ENCODE assay signal across 16 cellular contexts in the genomic region with DNA sequence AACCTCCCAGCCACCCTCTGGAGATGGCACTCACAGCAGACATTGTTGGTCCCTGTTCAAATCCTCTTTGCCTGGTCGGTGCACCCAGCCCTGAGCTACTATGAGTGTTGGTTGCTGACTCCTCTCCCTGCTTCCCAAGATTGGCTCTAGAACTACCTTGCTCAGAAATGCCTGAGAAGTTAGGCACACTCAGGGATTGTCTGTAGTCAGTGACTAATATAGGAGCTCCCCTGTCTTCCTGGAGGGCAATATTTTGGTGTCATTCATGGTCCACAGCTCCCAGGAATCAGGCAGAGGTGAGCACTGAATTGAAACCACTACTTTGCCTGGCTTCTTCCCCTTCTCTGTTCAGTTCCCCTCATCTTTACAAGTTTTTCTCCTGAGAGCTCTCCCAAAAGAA.
DNase-seq lines count a peak whose midpoint lies in the region; ATAC-seq, FAIRE-seq and TF ChIP-seq lines count a peak whose summit lies in the region.
"Had no signal": no experiment of that assay in that cellular context is flagged by ENCODE, and none has a peak within 500 bp of the region (broad histone marks: within the 10 kb centered on the region; RNA-seq: fewer than 3 reads in every experiment).

No MANE protein-coding gene starts in this region.

- H3K27ac ChIP-seq in foreskin keratinocyte, result no peak overlapping the region
- no peak overlapping the region for H3K27ac ChIP-seq in heart left ventricle
- no peak overlapping the region for H3K27ac ChIP-seq in SK-N-SH (ENCODE audit: low read depth in 2 of 2, low read length in 1 of 2)
- H3K27ac ChIP-seq: BLaER1 had no signal

- POLR2A ChIA-PET in SK-N-SH (lab: Yijun Ruan, JAX), result no interaction called here

- no peak for TF ChIP-seq EP300 in SK-N-SH (IDR thresholded peaks at IDR 0.05; ENCODE audit: borderline replicate concordance in 1 of 2, low read depth in 1 of 2, low read length in 1 of 2)

- H3K79me2 ChIP-seq in SK-N-SH (ENCODE audit: insufficient read depth), result no peaks in the 10 kb centered on the region

- CTCF ChIA-PET in SK-N-SH (lab: Yijun Ruan, JAX), result interaction anchor here (0.6 kb wide), 1 partner anchor 128 kb away, joined by 3 read pairs; no protein-coding TSS in a partner anchor

- H3K4me2 ChIP-seq in SK-N-SH, result no peak overlapping the region
- H3K4me2 ChIP-seq: BLaER1 had no signal

- TF ChIP-seq CTCF in foreskin keratinocyte (conservative IDR thresholded peaks at IDR 0.05) (no peak), heart left ventricle (IDR thresholded peaks at IDR 0.05) (no peak), SK-N-SH (IDR thresholded peaks at IDR 0.05) (no peak)

- intact Hi-C loops in heart left ventricle (cut with DNase I), result no loop called here

- peak; percentile 41 for ATAC-seq in foreskin keratinocyte
- no peak for ATAC-seq in HG02852 (IDR thresholded peaks at IDR 0.05; ENCODE audit: unreplicated experiment)
- no peak for ATAC-seq in heart left ventricle
- ATAC-seq: GM12878 had no signal

- TF ChIP-seq POLR2A in heart left ventricle (IDR thresholded peaks at IDR 0.05), result no peak

- in situ Hi-C loops in Caki2 (cut with HindIII; ENCODE audit: low pct_unique_long_range_greater_than_20kb, low sequenced_read_pairs), result no loop called here

- H3K9ac ChIP-seq in SK-N-SH, result no peak overlapping the region
- H3K9ac ChIP-seq: BLaER1 had no signal

- no peaks in the 10 kb centered on the region for H3F3A ChIP-seq in SK-N-SH (replicated peaks; ENCODE audit: insufficient read depth)

- TF ChIP-seq RAD21 in SK-N-SH (IDR thresholded peaks at IDR 0.05; ENCODE audit: low read length), result no peak

- H3K9me3 ChIP-seq in heart left ventricle (no peaks in the 10 kb centered on the region), SK-N-SH (no peaks in the 10 kb centered on the region)
- H3K9me3 ChIP-seq: BLaER1, Caco-2 had no signal

- H3K4me3 ChIP-seq in heart left ventricle, result no peak overlapping the region
- H3K4me3 ChIP-seq in SK-N-SH (ENCODE audit: low read depth in 2 of 2, low read length in 1 of 2), result no peak overlapping the region
- H3K4me3 ChIP-seq: BLaER1, GM12878 had no signal

- peak; percentile 83 for FAIRE-seq in RCC 7860 (lab: Jason Lieb, UNC)
- FAIRE-seq: GM12878, GM18507 had no signal

- no peaks in the 10 kb centered on the region for H3K9me2 ChIP-seq in SK-N-SH

- H3K4me1 ChIP-seq in foreskin keratinocyte, result no peaks in the 10 kb centered on the region
- peaks cover 0 to 14% (median 0%) of the 10 kb centered on the region in 12 donors for H3K4me1 ChIP-seq in heart left ventricle
- H3K4me1 ChIP-seq in SK-N-SH (ENCODE audit: control insufficient read depth in 1 of 2, insufficient read depth in 2 of 2, low read depth in 1 of 2, low read length in 1 of 2), result peaks cover 0 to 14% of the 10 kb centered on the region in 2 experiments; a peak in 1 of 4 replicates
- H3K4me1 ChIP-seq: BLaER1, Caco-2 had no signal

- H3K27me3 ChIP-seq in foreskin keratinocyte (peaks cover 26% of the 10 kb centered on the region), heart left ventricle (peaks cover 0 to 13% (median 3%) of the 10 kb centered on the region in 9 donors), SK-N-SH (ENCODE audit: insufficient read depth) (no peaks in the 10 kb centered on the region)
- H3K27me3 ChIP-seq: BLaER1 had no signal

- peak; percentile 9 for DNase-seq in Caki2 (ENCODE audit: low read depth)
- DNase-seq in RCC 7860 (ENCODE audit: low spot score), result peak; percentile 68
- peak; percentile 24 to 66 for DNase-seq in foreskin keratinocyte
- DNase-seq in renal cortical epithelial cell (ENCODE audit: low read depth), result peak; percentile 11
- no peak for DNase-seq in heart left ventricle
- DNase-seq in SK-N-SH, result no peak
- DNase-seq: 8988T; AML-193; Caco-2; CD8-positive, alpha-beta memory T cell; DMS 273 treated with DMSO at 0.1 percent for 48 hours; H7 had no signal

- no peaks in the 10 kb centered on the region for H3K36me3 ChIP-seq in heart left ventricle
- H3K36me3 ChIP-seq in SK-N-SH (replicated peaks in 1 of 2; ENCODE audit: control insufficient read depth in 1 of 2, insufficient read depth in 2 of 2, low read length in 1 of 2), result no peaks in the 10 kb centered on the region
- H3K36me3 ChIP-seq: BLaER1 had no signal

- 60 to 89% (median 73%) methylated on average over 1 of the region's 1 CpG for WGBS in heart left ventricle, 4 donors
- 7% methylated on average over 1 of the region's 1 CpG for WGBS in SK-N-SH (ENCODE audit: low lambda C conversion rate)

- H4K20me1 ChIP-seq in SK-N-SH (ENCODE audit: insufficient read depth), result no peaks in the 10 kb centered on the region
- H4K20me1 ChIP-seq: BLaER1 had no signal

- H2AFZ ChIP-seq in SK-N-SH (ENCODE audit: low read depth), result no peak overlapping the region

TF ChIP-seq in SK-N-SH, 30 proteins besides CTCF, POLR2A, EP300 and RAD21:
- no peak for TF ChIP-seq USF1 (IDR thresholded peaks at IDR 0.05; ENCODE audit: borderline replicate concordance, low read depth)
- TF ChIP-seq, protein P1, sequence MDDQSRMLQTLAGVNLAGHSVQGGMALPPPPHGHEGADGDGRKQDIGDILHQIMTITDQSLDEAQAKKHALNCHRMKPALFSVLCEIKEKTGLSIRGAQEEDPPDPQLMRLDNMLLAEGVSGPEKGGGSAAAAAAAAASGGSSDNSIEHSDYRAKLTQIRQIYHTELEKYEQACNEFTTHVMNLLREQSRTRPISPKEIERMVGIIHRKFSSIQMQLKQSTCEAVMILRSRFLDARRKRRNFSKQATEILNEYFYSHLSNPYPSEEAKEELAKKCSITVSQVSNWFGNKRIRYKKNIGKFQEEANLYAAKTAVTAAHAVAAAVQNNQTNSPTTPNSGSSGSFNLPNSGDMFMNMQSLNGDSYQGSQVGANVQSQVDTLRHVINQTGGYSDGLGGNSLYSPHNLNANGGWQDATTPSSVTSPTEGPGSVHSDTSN (IDR thresholded peaks at IDR 0.05), result no peak
- no peak for TF ChIP-seq ZBTB33 (IDR thresholded peaks at IDR 0.05; ENCODE audit: borderline replicate concordance, low read depth)
- no peak for TF ChIP-seq TAF1 (IDR thresholded peaks at IDR 0.05; ENCODE audit: borderline replicate concordance, low read depth, low read length)
- TF ChIP-seq GABPA (IDR thresholded peaks at IDR 0.05; ENCODE audit: low read depth), result no peak
- no peak for TF ChIP-seq GATA2 (CRISPR knock-in tag; IDR thresholded peaks at IDR 0.05)
- TF ChIP-seq SMC3 (IDR thresholded peaks at IDR 0.05; ENCODE audit: low read depth, low read length), result no peak
- TF ChIP-seq TCF12 (IDR thresholded peaks at IDR 0.05), result no peak
- no peak for TF ChIP-seq MEF2A (IDR thresholded peaks at IDR 0.05; ENCODE audit: borderline replicate concordance, low read depth)
- no peak for TF ChIP-seq NFIC (IDR thresholded peaks at IDR 0.05; ENCODE audit: borderline replicate concordance)
- TF ChIP-seq ELF1 (IDR thresholded peaks at IDR 0.05), result no peak
- TF ChIP-seq MAX (IDR thresholded peaks at IDR 0.05; ENCODE audit: low read depth), result no peak

Comparison
In these comparisons a context has a peak if more than half of its experiments do, and no peak if none do; other contexts are left out.
1. DNase-seq: peak in Caki2 (single experiment), RCC 7860 (single experiment), foreskin keratinocyte (2 of 2) and renal cortical epithelial cell (single experiment); none in heart left ventricle (0 of 5) and SK-N-SH (single experiment).